Comparison of ENCODE assay signal across 12 cellular contexts in genomic region chr3:133742351-133743091, GRCh38. TPM values are rescaled to one million over a fixed set of nuclear protein-coding genes. Genes with fewer than 3 reads are reported as not detected.
DNase-seq lines count a peak whose midpoint lies in the region; ATAC-seq and TF ChIP-seq lines count a peak whose summit lies in the region.
"Had no signal": no experiment of that assay in that cellular context is flagged by ENCODE, and none has a peak within 500 bp of the region (broad histone marks: within the 10 kb centered on the region; RNA-seq: fewer than 3 reads in every experiment).

No MANE protein-coding gene starts in this region.

- intact Hi-C loops in testis (cut with DNase I; ENCODE audit: low total_unique reads) (no loop called here), left lung (cut with DNase I) (no loop called here)

- TF ChIP-seq CTCF in RWPE2 (IDR thresholded peaks at IDR 0.05; ENCODE audit: poor library complexity, severe bottlenecking) (no peak), testis (IDR thresholded peaks at IDR 0.05) (no peak), left lung (IDR thresholded peaks at IDR 0.05) (no peak)

- H3K27me3 Mint-ChIP-seq in activated naive CD8-positive, alpha-beta T cell treated with anti-CD3 and anti-CD28 coated beads, Interleukin-2, amount 50 U/mL, for 24 hours, result peaks cover 31% of the 10 kb centered on the region

- 44 to 54% methylated on average over 9 of the region's 9 CpGs for WGBS in testis, 2 donors

- H3K4me1 ChIP-seq in RWPE2 (ENCODE audit: insufficient read depth, poor library complexity, severe bottlenecking), result no peaks in the 10 kb centered on the region
- H3K4me1 ChIP-seq in testis, result no peaks in the 10 kb centered on the region
- H3K4me1 ChIP-seq in left lung, result no peaks in the 10 kb centered on the region

- H3K27me3 ChIP-seq in RWPE2 (ENCODE audit: insufficient read depth, poor library complexity, severe bottlenecking), result peaks cover 28% of the 10 kb centered on the region
- H3K27me3 ChIP-seq in testis, result no peaks in the 10 kb centered on the region
- H3K27me3 ChIP-seq in left lung, result peaks cover 19 to 35% of the 10 kb centered on the region in 2 donors

- no peaks in the 10 kb centered on the region for H3K36me3 Mint-ChIP-seq in activated naive CD8-positive, alpha-beta T cell treated with anti-CD3 and anti-CD28 coated beads, Interleukin-2, amount 50 U/mL, for 24 hours (ENCODE audit: low read depth)

- TF ChIP-seq POLR2A in testis (IDR thresholded peaks at IDR 0.05), result no peak

- no peak overlapping the region for H3K4me3 ChIP-seq in RWPE2 (ENCODE audit: severe bottlenecking)
- no peak overlapping the region for H3K4me3 ChIP-seq in testis
- no peak overlapping the region for H3K4me3 ChIP-seq in left lung
- H3K4me3 ChIP-seq: thoracic aorta had no signal

- peaks cover 4% of the 10 kb centered on the region for H3K9me3 Mint-ChIP-seq in activated naive CD8-positive, alpha-beta T cell treated with anti-CD3 and anti-CD28 coated beads, Interleukin-2, amount 50 U/mL, for 24 hours

- no peak overlapping the region for H3K27ac Mint-ChIP-seq in activated naive CD8-positive, alpha-beta T cell treated with anti-CD3 and anti-CD28 coated beads, Interleukin-2, amount 50 U/mL, for 24 hours

- peak; percentile 4 for DNase-seq in NCI-H345 (lab: John Stamatoyannopoulos, UW)
- no peak for DNase-seq in NCI-H345 treated with DMSO at 0.1 percent for 48 hours (lab: John Stamatoyannopoulos, UW; ENCODE audit: unreplicated experiment)
- DNase-seq in RWPE2 (ENCODE audit: low spot score), result no peak
- peak; percentile 22 for DNase-seq in glomerular visceral epithelial cell (ENCODE audit: extremely low spot score)
- peak; percentile 41 for DNase-seq in testis
- no peak for DNase-seq in left lung
- DNase-seq in cerebellar cortex (ENCODE audit: low spot score), result no peak
- no peak for DNase-seq in activated naive CD8-positive, alpha-beta T cell treated with anti-CD3 and anti-CD28 coated beads, Interleukin-2, amount 50 U/mL, for 24 hours
- DNase-seq: activated naive CD4-positive, alpha-beta T cell treated with anti-CD3 and anti-CD28 coated beads, Interleukin-2, amount 50 U/mL, for 16 hours; erythroblast; T-helper 9 cell had no signal

- H3K27ac ChIP-seq in RWPE2 (ENCODE audit: poor library complexity, severe bottlenecking) (no peak overlapping the region), testis (peak overlapping the region in 1 of 2 donors; percentile 41), left lung (no peak overlapping the region)
- H3K27ac ChIP-seq: thoracic aorta had no signal

- peak; percentile 39; the same call in 2 of the 3 replicates for ATAC-seq in RWPE2 (ENCODE audit: low read depth)
- ATAC-seq in left lung, result no peak
- ATAC-seq in activated naive CD8-positive, alpha-beta T cell treated with anti-CD3 and anti-CD28 coated beads, Interleukin-2, amount 50 U/mL, for 24 hours, result no peak

- no peak overlapping the region for H3K4me3 Mint-ChIP-seq in activated naive CD8-positive, alpha-beta T cell treated with anti-CD3 and anti-CD28 coated beads, Interleukin-2, amount 50 U/mL, for 24 hours

- H3K9me3 ChIP-seq in RWPE2 (ENCODE audit: severe bottlenecking) (no peaks in the 10 kb centered on the region), testis (no peaks in the 10 kb centered on the region), left lung (peaks cover 0 to 8% of the 10 kb centered on the region in 2 donors)
- H3K9me3 ChIP-seq: thoracic aorta had no signal

- H3K4me1 Mint-ChIP-seq in activated naive CD8-positive, alpha-beta T cell treated with anti-CD3 and anti-CD28 coated beads, Interleukin-2, amount 50 U/mL, for 24 hours, result peaks cover 2% of the 10 kb centered on the region

- H3K36me3 ChIP-seq in RWPE2 (ENCODE audit: low read depth) (no peaks in the 10 kb centered on the region), testis (ENCODE audit: low read depth, missing control alignments) (no peaks in the 10 kb centered on the region), left lung (no peaks in the 10 kb centered on the region)
- H3K36me3 ChIP-seq: thoracic aorta had no signal

RNA-seq across cellular contexts. Expression of gene TF, which starts 3.7 kb away (rescaled TPM):
- total RNA-seq in testis, result 10 to 100 TPM; 53.1 to 60.2 TPM
- 165 TPM for polyA plus RNA-seq in testis (ENCODE audit: insufficient read depth, low read depth, low replicate concordance)
- 1 to 10 TPM; 2.1 to 3.5 TPM for total RNA-seq in left lung

Comparison
In these comparisons a context has a peak if more than half of its experiments do, and no peak if none do; other contexts are left out.
1. DNase-seq: peak in NCI-H345 (single experiment), glomerular visceral epithelial cell (single experiment) and testis (single experiment); none in NCI-H345 treated with DMSO at 0.1 percent for 48 hours (single experiment), RWPE2 (single experiment), left lung (0 of 2), cerebellar cortex (single experiment) and activated naive CD8-positive, alpha-beta T cell treated with anti-CD3 and anti-CD28 coated beads, Interleukin-2, amount 50 U/mL, for 24 hours (single experiment).
2. RNA of gene TF, which starts 3.7 kb away (total RNA-seq): 53.1 to 60.2 TPM in testis; 2.1 to 3.5 TPM in left lung; every median in the first group is over 10 times any median in the second.